Comparison of ENCODE assay signal across 1 cellular context in genomic region chr2:31271851-31272267, GRCh38.
TF ChIP-seq lines count a peak whose summit lies in the region.

No MANE protein-coding gene starts in this region.

TF ChIP-seq in H1, 55 proteins besides CTCF, POLR2A, EP300 and RAD21:
- TF ChIP-seq SIX5 (IDR thresholded peaks at IDR 0.05; ENCODE audit: low read depth, low read length) (peak; percentile 52), CBX8 (IDR thresholded peaks at IDR 0.05; ENCODE audit: borderline replicate concordance, low read depth, low read length) (no peak), BCL11A (IDR thresholded peaks at IDR 0.05; ENCODE audit: low read depth in 2 of 2, low read length in 2 of 2) (no peak), ATF3 (IDR thresholded peaks at IDR 0.05; ENCODE audit: insufficient read depth, low read depth, low read length) (no peak)
